13 cellular contexts compared by ENCODE assay signal in the genomic region with DNA sequence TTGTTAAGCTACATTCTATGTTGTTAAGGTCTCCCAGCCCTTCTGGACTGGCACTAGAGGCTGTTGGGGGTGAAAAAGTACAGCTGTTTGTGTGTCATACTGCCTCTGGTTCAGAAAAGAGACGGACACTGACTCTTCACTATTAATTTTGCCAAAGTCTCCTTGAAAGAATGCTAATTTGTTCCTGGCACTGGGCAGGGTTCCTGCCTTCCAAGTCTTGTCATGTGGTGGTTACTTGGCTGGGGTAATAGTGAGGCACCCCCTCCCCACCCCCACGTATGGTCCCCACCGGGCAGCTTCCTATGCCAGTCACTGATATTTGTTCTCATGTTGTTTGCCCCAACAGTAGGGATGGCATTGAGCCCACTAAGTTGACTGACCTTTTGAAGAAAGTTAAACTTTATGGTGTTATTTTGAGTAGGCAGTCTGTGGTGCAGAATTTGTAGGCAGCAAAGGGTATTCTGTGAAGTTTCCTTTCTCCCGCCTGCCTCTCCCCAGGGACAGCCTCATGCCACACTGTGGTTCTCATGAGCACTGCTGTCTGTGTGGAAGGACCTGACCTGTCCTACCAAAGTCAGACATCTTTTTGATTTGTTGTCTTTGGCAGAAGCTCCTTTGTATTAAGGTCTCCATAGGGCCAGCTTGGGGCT. TPM values are rescaled to one million over a fixed set of nuclear protein-coding genes. Genes with fewer than 3 reads are reported as not detected.
A peak's percentile ranks its signal among the peaks of the same experiment; 100 is the strongest.
DNase-seq lines count a peak whose midpoint lies in the region; ATAC-seq, FAIRE-seq and TF ChIP-seq lines count a peak whose summit lies in the region.
"Had no signal": no experiment of that assay in that cellular context is flagged by ENCODE, and none has a peak within 500 bp of the region (broad histone marks: within the 10 kb centered on the region; RNA-seq: fewer than 3 reads in every experiment).

No MANE protein-coding gene starts in this region.

- H3K27ac Mint-ChIP-seq in CD4-positive, CD25-positive, alpha-beta regulatory T cell, result peak overlapping the region in 2 of 3 donors; percentile 32 to 65
- peak overlapping the region; percentile 89 for H3K27ac Mint-ChIP-seq in endothelial cell (ENCODE audit: unreplicated experiment)
- H3K27ac Mint-ChIP-seq in neural progenitor cell, result no peak overlapping the region
- H3K27ac Mint-ChIP-seq: activated naive CD8-positive, alpha-beta T cell had no signal

- intact Hi-C loops in kidney (cut with DNase I), result loop anchor here (10.0 kb wide), 1 partner anchor 49 kb away; no protein-coding TSS in a partner anchor

- no peak for FAIRE-seq in kidney (lab: Jason Lieb, UNC)
- FAIRE-seq: GM18507, TTC549 had no signal

- H3K9ac ChIP-seq in neural progenitor cell (no peak overlapping the region), kidney (ENCODE audit: low read length in 2 of 2) (no peak overlapping the region)

- peaks cover 51% of the 10 kb centered on the region for H4K20me1 ChIP-seq in neural progenitor cell (ENCODE audit: low read depth)

- no peak for ATAC-seq in CD4-positive, CD25-positive, alpha-beta regulatory T cell (ENCODE audit: low read depth in 2 of 2)
- ATAC-seq in HG02798 (IDR thresholded peaks at IDR 0.05; ENCODE audit: poor library complexity, unreplicated experiment), result peak; percentile 58
- ATAC-seq: naive thymus-derived CD8-positive, alpha-beta T cell had no signal

- no peaks in the 10 kb centered on the region for H3K4me1 ChIP-seq in CD4-positive, CD25-positive, alpha-beta regulatory T cell (ENCODE audit: control insufficient read depth, insufficient read depth, low read length, poor library complexity, severe bottlenecking)
- H3K4me1 ChIP-seq in neural progenitor cell (peaks cover 14% of the 10 kb centered on the region), kidney (ENCODE audit: control insufficient read depth in 1 of 2, insufficient read depth in 1 of 2, low read depth in 1 of 2, low read length in 2 of 2) (peaks cover 3 to 5% of the 10 kb centered on the region in 2 donors)

- peaks cover 25 to 53% (median 31%) of the 10 kb centered on the region in 4 donors for H3K4me1 Mint-ChIP-seq in CD4-positive, CD25-positive, alpha-beta regulatory T cell
- peaks cover 24% of the 10 kb centered on the region for H3K4me1 Mint-ChIP-seq in endothelial cell (ENCODE audit: unreplicated experiment)
- peaks cover 13% of the 10 kb centered on the region for H3K4me1 Mint-ChIP-seq in neural progenitor cell

- H3K79me2 ChIP-seq in neural progenitor cell (ENCODE audit: low read depth), result peaks cover 100% of the 10 kb centered on the region

- no peaks in the 10 kb centered on the region for H3F3A ChIP-seq in neural progenitor cell (ENCODE audit: low read depth)

- DNase-seq in CD4-positive, CD25-positive, alpha-beta regulatory T cell, result no peak
- DNase-seq in endothelial cell (ENCODE audit: low spot score), result no peak
- DNase-seq in neural progenitor cell (ENCODE audit: low spot score), result no peak
- DNase-seq in NCI-H146 (lab: John Stamatoyannopoulos, UW), result no peak
- DNase-seq in activated CD4-positive, alpha-beta T cell treated with anti-CD3 and anti-CD28 coated beads, Interleukin-2, amount 50 U/mL, for 1 hour, result no peak
- DNase-seq in NCI-H2107 treated with DMSO at 0.1 percent for 48 hours (lab: John Stamatoyannopoulos, UW; ENCODE audit: unreplicated experiment), result no peak
- DNase-seq in kidney, result no peak
- DNase-seq: Kasumi-1; naive thymus-derived CD8-positive, alpha-beta T cell had no signal

- peaks cover 6% of the 10 kb centered on the region for H3K36me3 ChIP-seq in CD4-positive, CD25-positive, alpha-beta regulatory T cell (ENCODE audit: control insufficient read depth, insufficient read depth, low read length)
- no peaks in the 10 kb centered on the region for H3K36me3 ChIP-seq in neural progenitor cell
- no peaks in the 10 kb centered on the region for H3K36me3 ChIP-seq in kidney (ENCODE audit: control insufficient read depth in 1 of 2, insufficient read depth in 2 of 2, low read length in 2 of 2)

- no peak overlapping the region for H3K4me3 ChIP-seq in CD4-positive, CD25-positive, alpha-beta regulatory T cell (ENCODE audit: low read depth, low read length)
- H3K4me3 ChIP-seq in neural progenitor cell (no peak overlapping the region), kidney (ENCODE audit: low read length in 2 of 2) (no peak overlapping the region)

- TF ChIP-seq CTCF in endothelial cell (IDR thresholded peaks at IDR 0.05; ENCODE audit: unreplicated experiment) (no peak), neural progenitor cell (IDR thresholded peaks at IDR 0.05) (no peak), kidney (IDR thresholded peaks at IDR 0.05; ENCODE audit: borderline replicate concordance, extremely low read depth, insufficient read depth) (no peak)

- no peaks in the 10 kb centered on the region for H3K9me3 ChIP-seq in CD4-positive, CD25-positive, alpha-beta regulatory T cell (ENCODE audit: control insufficient read depth in 2 of 2, low read length in 2 of 2)
- H3K9me3 ChIP-seq in neural progenitor cell (ENCODE audit: low read depth) (no peaks in the 10 kb centered on the region), kidney (ENCODE audit: control insufficient read depth in 1 of 2, low read length in 2 of 2) (no peaks in the 10 kb centered on the region)

- no peaks in the 10 kb centered on the region for H3K27me3 ChIP-seq in CD4-positive, CD25-positive, alpha-beta regulatory T cell (ENCODE audit: control insufficient read depth, insufficient read depth, low read length)
- no peaks in the 10 kb centered on the region for H3K27me3 ChIP-seq in neural progenitor cell

- H3K36me3 Mint-ChIP-seq in CD4-positive, CD25-positive, alpha-beta regulatory T cell, result peaks cover 18% of the 10 kb centered on the region
- no peaks in the 10 kb centered on the region for H3K36me3 Mint-ChIP-seq in endothelial cell (ENCODE audit: low read depth, unreplicated experiment)
- peaks cover 1% of the 10 kb centered on the region for H3K36me3 Mint-ChIP-seq in neural progenitor cell

- H2AFZ ChIP-seq in neural progenitor cell (replicated peaks), result no peak overlapping the region

- no peaks in the 10 kb centered on the region for H3K9me3 Mint-ChIP-seq in CD4-positive, CD25-positive, alpha-beta regulatory T cell
- H3K9me3 Mint-ChIP-seq in endothelial cell (ENCODE audit: unreplicated experiment) (no peaks in the 10 kb centered on the region), neural progenitor cell (no peaks in the 10 kb centered on the region)
- H3K9me3 Mint-ChIP-seq: naive thymus-derived CD8-positive, alpha-beta T cell had no signal

- no peaks in the 10 kb centered on the region for H3K27me3 Mint-ChIP-seq in CD4-positive, CD25-positive, alpha-beta regulatory T cell
- H3K27me3 Mint-ChIP-seq in endothelial cell (ENCODE audit: unreplicated experiment) (peaks cover 3% of the 10 kb centered on the region), neural progenitor cell (ENCODE audit: insufficient read depth, low read depth) (peaks cover 2% of the 10 kb centered on the region)
- H3K27me3 Mint-ChIP-seq: activated naive CD8-positive, alpha-beta T cell; naive thymus-derived CD8-positive, alpha-beta T cell had no signal

- H3K27ac ChIP-seq in CD4-positive, CD25-positive, alpha-beta regulatory T cell (ENCODE audit: insufficient read depth, low read length, poor library complexity, severe bottlenecking), result no peak overlapping the region
- H3K27ac ChIP-seq in neural progenitor cell, result no peak overlapping the region
- H3K27ac ChIP-seq in kidney (ENCODE audit: low read depth in 2 of 2, low read length in 2 of 2), result peak overlapping the region in 1 of 2 donors; percentile 17

- H3K4me3 Mint-ChIP-seq in CD4-positive, CD25-positive, alpha-beta regulatory T cell, result no peak overlapping the region
- H3K4me3 Mint-ChIP-seq in endothelial cell (ENCODE audit: unreplicated experiment), result no peak overlapping the region
- H3K4me3 Mint-ChIP-seq in neural progenitor cell, result no peak overlapping the region
- H3K4me3 Mint-ChIP-seq: activated naive CD8-positive, alpha-beta T cell; naive thymus-derived CD8-positive, alpha-beta T cell had no signal

- peak overlapping the region; percentile 47 for H3K4me2 ChIP-seq in neural progenitor cell

RNA-seq across cellular contexts. Expression of a gene that starts 8.7 kb away (rescaled TPM):
- total RNA-seq in CD4-positive, CD25-positive, alpha-beta regulatory T cell, result 77.9 TPM
- 10 to 100 TPM; 47.6 to 75.4 (median 51.5) TPM for polyA plus RNA-seq in CD4-positive, CD25-positive, alpha-beta regulatory T cell
- total RNA-seq in endothelial cell (ENCODE audit: unreplicated experiment) (130 TPM), neural progenitor cell (ENCODE audit: low replicate concordance) (53.8 and 59.8 TPM in 2 replicates), kidney (67.9 TPM)
- polyA plus RNA-seq in kidney (ENCODE audit: insufficient read depth, low read depth, low replicate concordance), result 19.9 TPM

RNA-seq across cellular contexts. Expression of a gene that starts 15.7 kb away (rescaled TPM):
- total RNA-seq in CD4-positive, CD25-positive, alpha-beta regulatory T cell, result 33.0 TPM
- 10 to 100 TPM; 67.5 to 89.9 (median 76.2) TPM for polyA plus RNA-seq in CD4-positive, CD25-positive, alpha-beta regulatory T cell
- total RNA-seq in endothelial cell (ENCODE audit: unreplicated experiment), result 77.1 TPM
- 245 and 323 TPM in 2 replicates for total RNA-seq in neural progenitor cell (ENCODE audit: low replicate concordance)
- total RNA-seq in kidney, result 46.4 TPM
- polyA plus RNA-seq in kidney (ENCODE audit: insufficient read depth, low read depth, low replicate concordance), result 48.2 TPM

RNA-seq across cellular contexts. Expression of a gene that starts 22.6 kb away (rescaled TPM):
- total RNA-seq in CD4-positive, CD25-positive, alpha-beta regulatory T cell, result 48.3 TPM
- 100 to 1,000 TPM; 158 to 237 (median 214) TPM for polyA plus RNA-seq in CD4-positive, CD25-positive, alpha-beta regulatory T cell
- total RNA-seq in endothelial cell (ENCODE audit: unreplicated experiment) (62.2 TPM), neural progenitor cell (ENCODE audit: low replicate concordance) (84.3 and 117 TPM in 2 replicates), kidney (102 TPM)
- polyA plus RNA-seq in kidney (ENCODE audit: insufficient read depth, low read depth, low replicate concordance), result 163 TPM
